ENCODE assay signal across 10 cellular contexts in the genomic region with DNA sequence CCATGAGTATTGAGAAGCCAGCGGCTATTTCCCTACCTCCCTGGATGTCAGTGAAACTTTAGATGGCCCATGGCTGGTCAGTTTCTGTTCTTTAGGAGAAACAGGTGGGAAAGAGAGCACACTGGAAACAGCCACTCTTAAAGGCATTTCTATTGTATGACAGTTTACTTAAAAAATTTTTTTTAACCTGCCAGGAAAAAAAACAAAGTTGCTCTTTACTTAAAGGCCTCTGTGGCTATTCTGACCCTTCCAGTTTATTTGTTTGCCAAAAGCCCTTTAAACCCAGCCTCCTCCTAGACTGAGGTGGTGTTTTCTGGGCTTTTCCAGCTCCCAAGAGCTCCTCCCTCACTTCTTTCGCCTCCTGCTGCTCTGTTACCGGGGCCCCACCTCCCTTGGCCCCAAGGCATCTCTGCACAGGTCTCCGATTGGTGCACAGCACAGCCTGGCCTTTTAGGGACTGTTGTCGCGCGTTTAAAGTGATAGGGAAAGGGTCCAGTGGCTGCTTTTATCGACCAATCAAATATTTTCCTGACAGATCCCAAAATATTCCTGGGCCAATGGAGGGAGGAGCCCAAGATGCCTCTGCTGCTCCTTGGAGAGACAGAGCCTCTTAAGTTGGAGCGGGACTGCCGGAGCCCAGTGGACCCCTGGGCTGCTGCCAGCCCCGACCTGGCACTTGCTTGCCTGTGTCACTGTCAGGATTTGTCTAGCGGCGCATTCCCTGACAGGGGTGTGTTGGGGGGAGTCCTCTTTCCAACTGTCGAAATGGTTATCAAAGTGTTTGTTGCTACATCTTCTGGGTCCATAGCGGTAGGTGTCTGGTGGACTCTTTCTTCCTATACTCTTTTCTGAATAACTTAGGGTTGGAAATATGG. TPM values are rescaled to one million over a fixed set of nuclear protein-coding genes. Genes with fewer than 3 reads are reported as not detected.
DNase-seq lines count a peak whose midpoint lies in the region; ATAC-seq, FAIRE-seq and TF ChIP-seq lines count a peak whose summit lies in the region.
"Had no signal": no experiment of that assay in that cellular context is flagged by ENCODE, and none has a peak within 500 bp of the region (broad histone marks: within the 10 kb centered on the region; RNA-seq: fewer than 3 reads in every experiment).

A gene (plus strand): TSS at position 639 of the 875 bp plus-strand sequence. CDS start 127 bp downstream, at position 766.

- in situ Hi-C loops in transverse colon (cut with MboI; ENCODE audit: low pct_ligation_motif_present in 1 of 4, low pct_unique_long_range_greater_than_20kb in 1 of 4, low sequenced_read_pairs in 3 of 4): no loop called here

- H3K4me1 ChIP-seq in transverse colon: peaks cover 0 to 6% (median 0%) of the 10 kb centered on the region in 4 donors

- intact Hi-C loops in transverse colon (cut with DNase I; ENCODE audit: low total_unique reads): no loop called here

- WGBS in transverse colon (ENCODE audit: low coverage in 1 of 2), 2 donors: 59 to 83% methylated on average over 5 to 14 of the region's 15 CpGs

- no peak for TF ChIP-seq EP300 in transverse colon (IDR thresholded peaks at IDR 0.05; ENCODE audit: low read depth)

- no peaks in the 10 kb centered on the region for H3K27me3 ChIP-seq in transverse colon

- FAIRE-seq in H54 (lab: Jason Lieb, UNC): no peak
- FAIRE-seq: A204.1, colon had no signal

- H3K9me3 ChIP-seq in transverse colon: no peaks in the 10 kb centered on the region

- no peaks in the 10 kb centered on the region for H3K36me3 ChIP-seq in transverse colon

- peak within 1 kb of the TSS; percentile 44 to 72 (median 54) for H3K27ac ChIP-seq in transverse colon

- TF ChIP-seq POLR2A in transverse colon (IDR thresholded peaks at IDR 0.05): no peak
- TF ChIP-seq POLR2A in H54 (IDR thresholded peaks at IDR 0.05; ENCODE audit: low read depth, low read length): no peak

- DNase-seq in DMS53 (lab: John Stamatoyannopoulos, UW) (peak; percentile 37), DMS53 treated with DMSO at 0.1 percent for 48 hours (lab: John Stamatoyannopoulos, UW; ENCODE audit: unreplicated experiment) (no peak), medulla oblongata (ENCODE audit: extremely low spot score) (peak; percentile 84), transverse colon (no peak), MV-4-11 (lab: John Stamatoyannopoulos, UW) (no peak), H54 (ENCODE audit: insufficient read length, low spot score) (no peak), GM19240 (ENCODE audit: insufficient read length, low spot score) (no peak)

- peak within 1 kb of the TSS in 2 of 4 donors; percentile 3 to 29 for H3K4me3 ChIP-seq in transverse colon

- ATAC-seq in esophagus mucosa: peak; percentile 72

- no peak for TF ChIP-seq CTCF in transverse colon (IDR thresholded peaks at IDR 0.05)

RNA-seq across cellular contexts. Expression of the gene that starts here (rescaled TPM):
- total RNA-seq in esophagus mucosa (1.2 TPM), transverse colon (10 to 100 TPM in 1 of 4 donors, 1 to 10 TPM in 3; 3.7 to 15.7 (median 7.9) TPM)

Comparison
In these comparisons a context has a peak if more than half of its experiments do, and no peak if none do; other contexts are left out.
1. DNase-seq: peak in DMS53 (single experiment) and medulla oblongata (single experiment); none in DMS53 treated with DMSO at 0.1 percent for 48 hours (single experiment), transverse colon (single experiment), MV-4-11 (single experiment), H54 (single experiment) and GM19240 (single experiment).